In the genomic region with DNA sequence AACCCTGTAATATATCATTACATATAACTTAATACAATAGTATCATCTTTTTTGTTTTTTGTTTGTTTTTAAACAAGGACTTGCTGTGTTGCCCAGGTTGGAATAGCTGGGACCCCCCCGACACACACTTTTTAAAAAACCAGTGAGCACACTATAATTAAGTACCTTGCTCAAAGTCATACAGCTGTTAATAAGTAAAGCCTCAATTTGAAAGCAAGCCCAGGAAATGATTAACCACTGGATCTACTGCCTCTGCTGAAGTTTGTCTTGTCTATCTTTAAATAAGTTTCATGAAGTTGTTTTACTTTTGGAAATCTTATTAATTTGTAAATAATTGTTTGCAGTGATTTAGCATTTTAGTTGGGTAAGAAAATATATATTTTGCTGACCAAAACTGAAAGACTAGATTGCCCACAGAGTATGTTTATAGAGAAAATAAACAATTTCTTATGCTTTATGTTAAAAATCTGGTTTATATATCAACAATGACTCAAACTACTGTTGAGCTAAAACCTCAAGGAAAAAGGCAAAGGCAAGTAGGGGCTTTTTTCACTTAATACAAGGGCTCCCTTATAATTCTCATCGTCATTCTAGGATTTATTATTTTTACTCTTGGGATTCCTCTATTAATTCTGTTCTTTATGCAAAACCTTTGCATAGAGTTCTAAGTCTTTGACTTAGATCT, we compare ENCODE assay signal across 14 cellular contexts. TPM values are rescaled to one million over a fixed set of nuclear protein-coding genes. Genes with fewer than 3 reads are reported as not detected.
A peak's percentile ranks its signal among the peaks of the same experiment; 100 is the strongest.
DNase-seq lines count a peak whose midpoint lies in the region; ATAC-seq and TF ChIP-seq lines count a peak whose summit lies in the region.
"Had no signal": no experiment of that assay in that cellular context is flagged by ENCODE, and none has a peak within 500 bp of the region (broad histone marks: within the 10 kb centered on the region; RNA-seq: fewer than 3 reads in every experiment).

No MANE protein-coding gene starts in this region.

- H3K4me1 Mint-ChIP-seq in GM23338 (peaks cover 5% of the 10 kb centered on the region; the same call in 2 of the 3 replicates), T-helper 17 cell (peaks cover 2% of the 10 kb centered on the region)
- H3K4me1 Mint-ChIP-seq in activated CD4-positive, alpha-beta memory T cell treated with anti-CD3 and anti-CD28 coated beads for 36 hours (ENCODE audit: low read depth) = no peaks in the 10 kb centered on the region

- H3K79me2 ChIP-seq in GM23338 (replicated peaks; ENCODE audit: insufficient read depth) = no peaks in the 10 kb centered on the region

- no peak for TF ChIP-seq CTCF in GM23338 (conservative IDR thresholded peaks at IDR 0.05; ENCODE audit: low read depth in 2 of 2)

- H3K27ac ChIP-seq in SJCRH30 = no peak overlapping the region
- no peak overlapping the region for H3K27ac ChIP-seq in GM23338 (ENCODE audit: low read depth)
- H3K27ac ChIP-seq: body of pancreas, prostate gland had no signal

- no peaks in the 10 kb centered on the region for H3K36me3 ChIP-seq in SJCRH30
- H3K36me3 ChIP-seq in GM23338 (ENCODE audit: insufficient read depth) = no peaks in the 10 kb centered on the region
- H3K36me3 ChIP-seq: prostate gland had no signal

- H3K9me3 Mint-ChIP-seq in GM23338 = no peaks in the 10 kb centered on the region
- H3K9me3 Mint-ChIP-seq in activated CD4-positive, alpha-beta memory T cell treated with anti-CD3 and anti-CD28 coated beads for 36 hours = no peaks in the 10 kb centered on the region
- H3K9me3 Mint-ChIP-seq: activated T-helper 1 cell treated with anti-CD3 and anti-CD28 coated beads, Interleukin-12 subunit alpha, Interleukin-12 subunit beta, Interleukin-2, Interleukin-4 antibody, amounts not matched to agents 30 ng/mL and 10 ng/mL and 1 ng/mL, durations not matched to agents 14 hours and 24 hours and 36 hours had no signal

- DNase-seq in H4 (ENCODE audit: low spot score) = peak; percentile 25
- DNase-seq in left kidney (ENCODE audit: low read depth, low spot score) = peak; percentile 50
- DNase-seq in SJCRH30 = no peak
- no peak for DNase-seq in GM23338 (ENCODE audit: low spot score)
- DNase-seq in activated CD4-positive, alpha-beta memory T cell treated with anti-CD3 and anti-CD28 coated beads for 36 hours = no peak
- no peak for DNase-seq in T-helper 17 cell
- DNase-seq: activated CD4-positive, alpha-beta T cell treated with anti-CD3 and anti-CD28 coated beads for 1 hour; body of pancreas; midbrain; stimulated activated CD4-positive, alpha-beta T cell treated with anti-CD3 and anti-CD28 coated beads, Interleukin-4, amount 100 ng/mL, for 1 hour had no signal

- H3K27ac Mint-ChIP-seq in GM23338 = no peak overlapping the region
- H3K27ac Mint-ChIP-seq in activated CD4-positive, alpha-beta memory T cell treated with anti-CD3 and anti-CD28 coated beads for 36 hours = no peak overlapping the region
- no peak overlapping the region for H3K27ac Mint-ChIP-seq in T-helper 17 cell
- H3K27ac Mint-ChIP-seq: activated T-helper 1 cell treated with anti-CD3 and anti-CD28 coated beads, Interleukin-12 subunit alpha, Interleukin-12 subunit beta, Interleukin-2, Interleukin-4 antibody, amounts not matched to agents 30 ng/mL and 10 ng/mL and 1 ng/mL, durations not matched to agents 14 hours and 24 hours and 36 hours had no signal

- H3K4me1 ChIP-seq in SJCRH30 = no peaks in the 10 kb centered on the region
- H3K4me1 ChIP-seq in GM23338 (ENCODE audit: insufficient read depth) = no peaks in the 10 kb centered on the region; the same call in 1 of the 2 replicates
- H3K4me1 ChIP-seq: prostate gland had no signal

- H3K4me3 Mint-ChIP-seq in GM23338 = no peak overlapping the region
- no peak overlapping the region for H3K4me3 Mint-ChIP-seq in activated CD4-positive, alpha-beta memory T cell treated with anti-CD3 and anti-CD28 coated beads for 36 hours
- H3K4me3 Mint-ChIP-seq in T-helper 17 cell = no peak overlapping the region
- H3K4me3 Mint-ChIP-seq: activated T-helper 1 cell treated with anti-CD3 and anti-CD28 coated beads, Interleukin-12 subunit alpha, Interleukin-12 subunit beta, Interleukin-2, Interleukin-4 antibody, amounts not matched to agents 30 ng/mL and 10 ng/mL and 1 ng/mL, durations not matched to agents 14 hours and 24 hours and 36 hours had no signal

- H3K27me3 ChIP-seq in SJCRH30 (peaks cover 2% of the 10 kb centered on the region; the same call in 1 of the 2 replicates), GM23338 (ENCODE audit: insufficient read depth) (no peaks in the 10 kb centered on the region)
- H3K27me3 ChIP-seq: body of pancreas had no signal

- intact Hi-C loops in activated CD4-positive, alpha-beta memory T cell treated with anti-CD3 and anti-CD28 coated beads for 36 hours (cut with micrococcal nuclease) = no loop called here

- H3K9me3 ChIP-seq in SJCRH30 (replicated peaks) = no peaks in the 10 kb centered on the region
- H3K9me3 ChIP-seq in T-helper 17 cell (ENCODE audit: control insufficient read depth, low read length, poor library complexity, severe bottlenecking) = no peaks in the 10 kb centered on the region
- H3K9me3 ChIP-seq: body of pancreas, prostate gland had no signal

- no peak overlapping the region for H3K4me3 ChIP-seq in SJCRH30
- H3K4me3 ChIP-seq in GM23338 = no peak overlapping the region
- H3K4me3 ChIP-seq: body of pancreas, prostate gland had no signal

- H3F3A ChIP-seq in GM23338 (replicated peaks; ENCODE audit: low read depth) = no peaks in the 10 kb centered on the region

- H3K9me2 ChIP-seq in GM23338 (ENCODE audit: insufficient read depth) = no peaks in the 10 kb centered on the region

- H4K20me1 ChIP-seq in GM23338 (replicated peaks; ENCODE audit: insufficient read depth) = no peaks in the 10 kb centered on the region

- ATAC-seq in GM18907 (IDR thresholded peaks at IDR 0.05; ENCODE audit: unreplicated experiment) (peak; percentile 94), HG03354 (IDR thresholded peaks at IDR 0.05; ENCODE audit: poor library complexity, severe bottlenecking, unreplicated experiment) (peak; percentile 97), GM23338 (no peak), T-helper 17 cell (no peak)
- ATAC-seq: body of pancreas had no signal

- CTCF ChIA-PET in activated CD4-positive, alpha-beta memory T cell treated with anti-CD3 and anti-CD28 coated beads for 36 hours (lab: Charles Lee) = interaction anchor here (1.2 kb wide), 1 partner anchor 82 kb away, joined by 3 read pairs; a partner anchor contains a TSS

- H2AFZ ChIP-seq in GM23338 = no peak overlapping the region

- H3K36me3 Mint-ChIP-seq in GM23338 (ENCODE audit: low read depth) = no peaks in the 10 kb centered on the region
- no peaks in the 10 kb centered on the region for H3K36me3 Mint-ChIP-seq in activated CD4-positive, alpha-beta memory T cell treated with anti-CD3 and anti-CD28 coated beads for 36 hours
- H3K36me3 Mint-ChIP-seq in T-helper 17 cell (ENCODE audit: low read depth) = peaks cover 2% of the 10 kb centered on the region

- H3K4me2 ChIP-seq in GM23338 = no peak overlapping the region

- H3K27me3 Mint-ChIP-seq in GM23338 (ENCODE audit: insufficient read depth, low read depth, poor library complexity) (peaks cover under 1% of the 10 kb centered on the region), T-helper 17 cell (peaks cover 10% of the 10 kb centered on the region)
- no peaks in the 10 kb centered on the region for H3K27me3 Mint-ChIP-seq in activated CD4-positive, alpha-beta memory T cell treated with anti-CD3 and anti-CD28 coated beads for 36 hours

- POLR2A ChIA-PET in activated CD4-positive, alpha-beta memory T cell treated with anti-CD3 and anti-CD28 coated beads for 36 hours (lab: Charles Lee) = no interaction called here

TF ChIP-seq in GM23338, 12 proteins besides CTCF, POLR2A, EP300 and RAD21 (continues in another document):
- TF ChIP-seq POLR2AphosphoS5 (IDR thresholded peaks at IDR 0.05; ENCODE audit: low read depth) (no peak), JUNB (IDR thresholded peaks at IDR 0.05; ENCODE audit: unreplicated experiment) (no peak), ZNF114 (CRISPR knock-in tag; IDR thresholded peaks at IDR 0.05) (no peak)
- TF ChIP-seq, protein P1, sequence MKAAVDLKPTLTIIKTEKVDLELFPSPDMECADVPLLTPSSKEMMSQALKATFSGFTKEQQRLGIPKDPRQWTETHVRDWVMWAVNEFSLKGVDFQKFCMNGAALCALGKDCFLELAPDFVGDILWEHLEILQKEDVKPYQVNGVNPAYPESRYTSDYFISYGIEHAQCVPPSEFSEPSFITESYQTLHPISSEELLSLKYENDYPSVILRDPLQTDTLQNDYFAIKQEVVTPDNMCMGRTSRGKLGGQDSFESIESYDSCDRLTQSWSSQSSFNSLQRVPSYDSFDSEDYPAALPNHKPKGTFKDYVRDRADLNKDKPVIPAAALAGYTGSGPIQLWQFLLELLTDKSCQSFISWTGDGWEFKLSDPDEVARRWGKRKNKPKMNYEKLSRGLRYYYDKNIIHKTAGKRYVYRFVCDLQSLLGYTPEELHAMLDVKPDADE (IDR thresholded peaks at IDR 0.05) = no peak

RNA-seq across cellular contexts. Expression of a gene that starts 5.8 kb away (rescaled TPM):
- 19.6 and 30.3 TPM in 2 replicates for total RNA-seq in H4 (2014; rRNA removed; shearing (Covaris generic))
- 30.0 and 31.7 TPM in 2 replicates for total RNA-seq in SJCRH30 (2014; rRNA removed; shearing (Covaris generic))
- total RNA-seq in GM23338 (2014; rRNA removed; shearing (Covaris generic)) = 54.5 and 64.0 TPM in 2 replicates
- 22.6 and 26.9 TPM in 2 replicates for polyA plus RNA-seq in GM23338 (2016; fragmentation: Nextera tagmentation; extraction: Ambion mirVana)
- total RNA-seq in activated CD4-positive, alpha-beta memory T cell treated with anti-CD3 and anti-CD28 coated beads for 36 hours = 10 to 100 TPM; 22.7 to 26.3 TPM
- 10 to 100 TPM; 16.2 to 16.9 TPM for total RNA-seq in T-helper 17 cell

RNA-seq across cellular contexts. Expression of a gene that starts 54.0 kb away (rescaled TPM):
- 5.8 and 12.8 TPM in 2 replicates for total RNA-seq in H4 (2014; rRNA removed; shearing (Covaris generic))
- total RNA-seq in SJCRH30 (2014; rRNA removed; shearing (Covaris generic)) = 53.3 and 55.0 TPM in 2 replicates
- total RNA-seq in GM23338 (2014; rRNA removed; shearing (Covaris generic)) = 6.2 and 9.6 TPM in 2 replicates
- 12.5 and 15.8 TPM in 2 replicates for polyA plus RNA-seq in GM23338 (2016; fragmentation: Nextera tagmentation; extraction: Ambion mirVana)
- 10 to 100 TPM; 35.3 to 41.2 TPM for total RNA-seq in activated CD4-positive, alpha-beta memory T cell treated with anti-CD3 and anti-CD28 coated beads for 36 hours
- total RNA-seq in T-helper 17 cell = 10 to 100 TPM; 56.7 to 70.0 TPM

RNA-seq across cellular contexts. Expression of a gene that starts 54.4 kb away (rescaled TPM):
- 29.7 and 32.3 TPM in 2 replicates for total RNA-seq in H4 (2014; rRNA removed; shearing (Covaris generic))
- 49.2 and 49.6 TPM in 2 replicates for total RNA-seq in SJCRH30 (2014; rRNA removed; shearing (Covaris generic))
- 15.6 and 22.8 TPM in 2 replicates for total RNA-seq in GM23338 (2014; rRNA removed; shearing (Covaris generic))
- polyA plus RNA-seq in GM23338 (2016; fragmentation: Nextera tagmentation; extraction: Ambion mirVana) = 20.9 and 24.0 TPM in 2 replicates
- 100 to 1,000 TPM; 151 TPM for total RNA-seq in activated CD4-positive, alpha-beta memory T cell treated with anti-CD3 and anti-CD28 coated beads for 36 hours
- 10 to 100 TPM; 85.2 to 95.1 TPM for total RNA-seq in T-helper 17 cell

Comparison
In these comparisons a context has a peak if more than half of its experiments do, and no peak if none do; other contexts are left out.
1. ATAC-seq: peak in GM18907 (single experiment) and HG03354 (single experiment); none in GM23338 (single experiment) and T-helper 17 cell (single experiment).
2. DNase-seq: peak in H4 (single experiment) and left kidney (single experiment); none in SJCRH30 (0 of 2), GM23338 (single experiment), activated CD4-positive, alpha-beta memory T cell treated with anti-CD3 and anti-CD28 coated beads for 36 hours (single experiment) and T-helper 17 cell (0 of 3).